8 cellular contexts compared by ENCODE assay signal in the genomic region with DNA sequence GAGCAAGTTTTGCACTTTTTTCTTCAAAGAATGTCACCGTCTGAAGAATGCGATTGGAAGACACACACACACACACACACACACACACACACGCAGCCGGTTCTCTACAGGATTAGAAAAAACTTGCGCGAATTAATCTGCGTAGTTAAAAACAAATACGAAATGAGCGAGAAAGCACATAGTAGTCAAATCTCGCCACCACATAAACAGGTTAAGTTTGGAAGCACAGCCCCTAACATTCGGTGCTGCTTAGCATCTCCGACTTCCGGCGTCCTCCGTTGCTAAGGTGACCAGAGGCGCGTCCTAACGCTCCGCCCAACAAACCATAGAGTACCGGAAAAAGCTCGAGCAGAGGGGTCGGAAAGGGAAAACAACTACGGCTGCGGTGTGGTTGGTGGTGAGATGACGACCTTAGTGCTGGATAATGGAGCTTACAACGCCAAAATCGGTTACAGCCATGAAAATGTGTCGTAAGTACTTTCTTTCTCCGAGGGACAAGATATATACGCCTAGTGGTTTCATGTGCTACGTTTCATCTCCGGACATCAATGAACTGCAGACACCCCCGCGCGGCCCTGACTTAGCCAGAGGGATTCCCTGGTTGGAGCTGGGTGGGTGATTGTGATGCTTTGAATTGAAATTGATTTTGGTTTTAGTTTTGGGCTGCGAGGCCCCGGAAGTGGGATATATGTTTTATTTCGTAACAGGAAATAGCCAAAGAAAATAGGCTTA. TPM values are rescaled to one million over a fixed set of nuclear protein-coding genes. Genes with fewer than 3 reads are reported as not detected.
A peak's percentile ranks its signal among the peaks of the same experiment; 100 is the strongest.
DNase-seq lines count a peak whose midpoint lies in the region; ATAC-seq, FAIRE-seq and TF ChIP-seq lines count a peak whose summit lies in the region.

A gene (plus strand): TSS at position 366 of the 732 bp plus-strand sequence. CDS start 37 bp downstream, at position 403.

- no peaks in the 10 kb centered on the region for H3K9me3 Mint-ChIP-seq in brain

- no peaks in the 10 kb centered on the region for H3K27me3 ChIP-seq in skeletal muscle satellite cell (ENCODE audit: control insufficient read depth, insufficient read depth, low read length)

- peak within 1 kb of the TSS; percentile 97 to 100 (median 99) for H3K4me3 Mint-ChIP-seq in brain

- peaks cover 10% of the 10 kb centered on the region for H3K27me3 Mint-ChIP-seq in brain

- peak within 1 kb of the TSS; percentile 90 for H3K9ac ChIP-seq in skeletal muscle satellite cell (ENCODE audit: low read depth, low read length)

- peaks cover 2% of the 10 kb centered on the region for H3K36me3 ChIP-seq in skeletal muscle satellite cell (ENCODE audit: insufficient read depth, low read length)

- DNase-seq in 8988T (peak; percentile 62), NCI-H2107 treated with DMSO at 0.1 percent for 48 hours (lab: John Stamatoyannopoulos, UW; ENCODE audit: unreplicated experiment) (peak; percentile 96)

- H3K27ac Mint-ChIP-seq in brain: peak within 1 kb of the TSS; percentile 89 to 99 (median 98)

- peak in 1 of 2 experiments; percentile 14 for TF ChIP-seq CTCF in brain (conservative IDR thresholded peaks at IDR 0.05)

- ATAC-seq in GM18520 (IDR thresholded peaks at IDR 0.05; ENCODE audit: unreplicated experiment): peak; percentile 96
- ATAC-seq in HG03064 (IDR thresholded peaks at IDR 0.05; ENCODE audit: low read depth, unreplicated experiment): peak; percentile 91

- H3K4me2 ChIP-seq in skeletal muscle satellite cell (ENCODE audit: low read length): peak within 1 kb of the TSS; percentile 83

- H3K36me3 Mint-ChIP-seq in brain: peaks cover 7% of the 10 kb centered on the region

- H3K4me3 ChIP-seq in iPS-11a (ENCODE audit: low read depth, low read length) (peak within 1 kb of the TSS; percentile 92), skeletal muscle satellite cell (ENCODE audit: low read length) (peak within 1 kb of the TSS; percentile 85)

- H3K9me3 ChIP-seq in skeletal muscle satellite cell (replicated peaks; ENCODE audit: low read length): no peaks in the 10 kb centered on the region

- peaks cover 15% of the 10 kb centered on the region for H3K4me1 ChIP-seq in skeletal muscle satellite cell (ENCODE audit: control insufficient read depth, insufficient read depth, low read length)

- peaks cover 44% of the 10 kb centered on the region for H3K4me1 Mint-ChIP-seq in brain

- peak; percentile 17 for FAIRE-seq in TTC549 (lab: Jason Lieb, UNC)

RNA-seq across cellular contexts. Expression of the gene that starts here (rescaled TPM):
- 12.7 TPM for polyA plus RNA-seq in brain (ENCODE audit: insufficient read depth, low read depth, low replicate concordance)
- 13.8 and 17.0 TPM in 2 replicates for total RNA-seq in skeletal muscle satellite cell (2012; rRNA removed)

Comparison
In these comparisons a context has a peak if more than half of its experiments do, and no peak if none do; other contexts are left out.
1. Peak in every context shown above with its lines: DNase-seq, ATAC-seq and H3K4me3 ChIP-seq.